1 cellular context compared by ENCODE assay signal in genomic region chr3:905217-905616, GRCh38.
TF ChIP-seq lines count a peak whose summit lies in the region.

No MANE protein-coding gene starts in this region.

TF ChIP-seq in H1, 55 proteins besides CTCF, POLR2A, EP300 and RAD21:
- TF ChIP-seq NANOG (IDR thresholded peaks at IDR 0.05; ENCODE audit: insufficient read depth, low read depth, low read length, poor library complexity, severe bottlenecking) (peak; percentile 72), CHD7 (IDR thresholded peaks at IDR 0.05; ENCODE audit: insufficient replicate concordance, low read length) (peak; percentile 91), BCL11A (IDR thresholded peaks at IDR 0.05; ENCODE audit: low read depth in 2 of 2, low read length in 2 of 2) (no peak), KDM1A (IDR thresholded peaks at IDR 0.05; ENCODE audit: borderline replicate concordance, low read length) (no peak)
